ENCODE assay signal across 7 cellular contexts in the genomic region with DNA sequence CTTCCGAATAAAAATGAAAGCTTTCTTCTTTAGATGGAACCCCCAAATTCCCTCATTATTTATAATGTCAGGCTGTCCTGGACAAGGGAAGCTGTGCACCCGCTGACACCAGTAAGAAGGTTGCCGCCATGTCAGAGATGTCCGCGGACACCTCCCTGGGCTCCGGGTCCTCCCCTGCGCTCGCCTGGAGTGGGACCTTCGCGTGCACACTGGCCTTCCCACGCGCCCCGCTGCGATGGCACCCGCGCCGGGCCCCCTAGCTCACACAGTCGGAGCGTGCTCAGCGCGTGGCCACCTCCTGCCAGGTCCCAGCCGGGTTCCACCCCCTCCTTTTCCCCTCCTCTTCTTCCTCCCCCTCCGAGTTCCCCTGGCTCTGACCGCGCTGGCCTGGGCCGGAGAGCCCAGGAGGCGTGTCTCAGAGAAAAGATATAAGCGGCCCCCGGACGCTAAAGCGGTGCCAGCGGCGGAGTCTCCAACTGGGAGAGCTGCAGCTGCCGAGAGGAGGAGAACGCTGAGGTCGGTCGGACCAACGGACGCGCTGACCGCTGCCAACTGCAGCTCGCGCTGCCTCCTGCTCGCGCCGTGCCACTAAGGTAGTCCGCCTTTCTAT.
DNase-seq lines count a peak whose midpoint lies in the region; ATAC-seq lines count a peak whose summit lies in the region.

A gene with protein sequence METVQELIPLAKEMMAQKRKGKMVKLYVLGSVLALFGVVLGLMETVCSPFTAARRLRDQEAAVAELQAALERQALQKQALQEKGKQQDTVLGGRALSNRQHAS (plus strand): TSS at position 456 of the 610 bp plus-strand sequence. CDS start 273 bp downstream, outside the sequence.

- peak; percentile 81 for DNase-seq in kidney tubule cell (ENCODE audit: low spot score)
- DNase-seq in stimulated activated CD4-positive, alpha-beta T cell treated with anti-CD3 and anti-CD28 coated beads, Interleukin-12 subunit alpha, Interleukin-12 subunit beta, amount 100 ng/mL, for 48 hours (ENCODE audit: low read depth in 2 of 3, low spot score in 1 of 3), result peak in 2 of 3 donors; percentile 20 to 46
- DNase-seq in central memory CD4-positive, alpha-beta T cell, result no peak

- H3K9me3 Mint-ChIP-seq in T-helper 1 cell treated with Interleukin-12 subunit alpha and Interleukin-12 subunit beta and Interleukin-4 antibody, amounts not matched to agents 30 μg/mL and 1 μg/mL, for 36 hours, result peaks cover 4% of the 10 kb centered on the region

- H3K36me3 Mint-ChIP-seq in T-helper 1 cell treated with Interleukin-12 subunit alpha and Interleukin-12 subunit beta and Interleukin-4 antibody, amounts not matched to agents 30 μg/mL and 1 μg/mL, for 36 hours (ENCODE audit: low read depth), result peaks cover 28% of the 10 kb centered on the region

- peaks cover 3% of the 10 kb centered on the region for H3K27me3 Mint-ChIP-seq in T-helper 1 cell treated with Interleukin-12 subunit alpha and Interleukin-12 subunit beta and Interleukin-4 antibody, amounts not matched to agents 30 μg/mL and 1 μg/mL, for 36 hours (ENCODE audit: low read depth)

- H3K9ac ChIP-seq in HUES6 (ENCODE audit: low read length), result no peak within 1 kb of the TSS

- peaks cover 97% of the 10 kb centered on the region for H3K27me3 ChIP-seq in HUES6 (ENCODE audit: control insufficient read depth, insufficient read depth, low read length)

- H3K36me3 ChIP-seq in HUES6 (ENCODE audit: control insufficient read depth, insufficient read depth, low read length), result no peaks in the 10 kb centered on the region

- H3K4me3 ChIP-seq in HUES6 (ENCODE audit: low read depth, low read length), result peak within 1 kb of the TSS; percentile 67

- H3K4me3 Mint-ChIP-seq in T-helper 1 cell treated with Interleukin-12 subunit alpha and Interleukin-12 subunit beta and Interleukin-4 antibody, amounts not matched to agents 30 μg/mL and 1 μg/mL, for 36 hours, result peak within 1 kb of the TSS; percentile 92

- peaks cover 67% of the 10 kb centered on the region for H3K4me1 Mint-ChIP-seq in T-helper 1 cell treated with Interleukin-12 subunit alpha and Interleukin-12 subunit beta and Interleukin-4 antibody, amounts not matched to agents 30 μg/mL and 1 μg/mL, for 36 hours (ENCODE audit: low read depth)

- ATAC-seq in GM19328 (IDR thresholded peaks at IDR 0.05; ENCODE audit: unreplicated experiment), result no peak

- H3K9me3 ChIP-seq in HUES6 (ENCODE audit: control insufficient read depth, insufficient read depth, low read depth, low read length), result no peaks in the 10 kb centered on the region

- peaks cover 12% of the 10 kb centered on the region; the same call in 1 of the 2 replicates for H3K4me1 ChIP-seq in HUES6 (ENCODE audit: control insufficient read depth, insufficient read depth, low read length)

- H3K27ac ChIP-seq in HUES6 (ENCODE audit: low read depth, low read length) (no peak within 1 kb of the TSS), cingulate gyrus (ENCODE audit: low read depth, low read length) (peak within 1 kb of the TSS; percentile 0)

- H3K27ac Mint-ChIP-seq in T-helper 1 cell treated with Interleukin-12 subunit alpha and Interleukin-12 subunit beta and Interleukin-4 antibody, amounts not matched to agents 30 μg/mL and 1 μg/mL, for 36 hours, result peak within 1 kb of the TSS; percentile 90
